Comparison of ENCODE assay signal across 30 cellular contexts in the genomic region with DNA sequence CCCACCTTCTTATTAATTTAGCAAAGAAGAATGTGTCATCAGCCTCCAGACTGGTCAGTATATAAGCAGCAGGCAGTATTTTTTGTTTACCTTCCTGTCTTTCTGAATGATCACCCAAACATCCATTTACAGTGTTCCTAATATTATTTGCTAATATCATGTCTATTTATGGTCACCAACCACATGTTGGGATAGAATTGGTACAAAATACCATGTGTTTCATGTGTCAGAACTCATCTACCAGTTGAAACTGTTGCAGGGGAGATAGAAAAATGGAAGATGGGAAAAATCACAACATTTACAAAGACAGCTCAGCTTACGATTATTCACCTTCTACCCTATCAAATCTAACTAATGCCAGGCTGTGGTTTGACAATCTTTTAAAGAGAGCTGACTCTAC.
DNase-seq lines count a peak whose midpoint lies in the region; ATAC-seq and TF ChIP-seq lines count a peak whose summit lies in the region.
"Had no signal": no experiment of that assay in that cellular context is flagged by ENCODE, and none has a peak within 500 bp of the region (broad histone marks: within the 10 kb centered on the region; RNA-seq: fewer than 3 reads in every experiment).

No MANE protein-coding gene starts in this region.

- CTCF ChIA-PET in activated CD8-positive, alpha-beta memory T cell treated with anti-CD3 and anti-CD28 coated beads, Interleukin-2, amount 10 ng/mL, durations not matched to agents 7 days and 5 days (lab: Charles Lee) = interaction anchor here (1.1 kb wide), 1 partner anchor 10 kb away, joined by 3 read pairs; no protein-coding TSS in a partner anchor
- CTCF ChIA-PET in CD8-positive, alpha-beta T cell (lab: Charles Lee) = interaction anchor here (0.6 to 2.0 kb wide), 8 partner anchors 9 to 141 kb away, joined by 3 to 7 read pairs (median 3); no protein-coding TSS in a partner anchor

- no peak for ATAC-seq in activated CD8-positive, alpha-beta memory T cell treated with anti-CD3 and anti-CD28 coated beads, Interleukin-2, amount 10 ng/mL, durations not matched to agents 7 days and 5 days
- no peak for ATAC-seq in CD8-positive, alpha-beta T cell
- ATAC-seq: A549, PC-3, Right ventricle myocardium inferior had no signal

- H3K4me1 ChIP-seq in CD8-positive, alpha-beta T cell (ENCODE audit: insufficient read depth, low read length) = peaks cover 82% of the 10 kb centered on the region
- H3K4me1 ChIP-seq in smooth muscle cell (ENCODE audit: low read depth) = no peaks in the 10 kb centered on the region
- H3K4me1 ChIP-seq: A549, thyroid gland had no signal

- H4K20me1 ChIP-seq in smooth muscle cell (ENCODE audit: low read depth) = no peaks in the 10 kb centered on the region

- no peak overlapping the region for H3K4me2 ChIP-seq in smooth muscle cell
- H3K4me2 ChIP-seq: A549 had no signal

- no peak overlapping the region for H3K27ac ChIP-seq in CD8-positive, alpha-beta T cell (ENCODE audit: low read depth, low read length)
- H3K27ac ChIP-seq in smooth muscle cell (ENCODE audit: low read depth) = no peak overlapping the region
- H3K27ac ChIP-seq: A549, ascending aorta, cardiac muscle cell, coronary artery, stomach, thyroid gland, vagina had no signal

- no peak overlapping the region for H3K4me3 Mint-ChIP-seq in activated CD8-positive, alpha-beta memory T cell treated with anti-CD3 and anti-CD28 coated beads, Interleukin-2, amount 10 ng/mL, durations not matched to agents 7 days and 5 days
- H3K4me3 Mint-ChIP-seq in CD8-positive, alpha-beta T cell = no peak overlapping the region
- H3K4me3 Mint-ChIP-seq in activated naive CD8-positive, alpha-beta T cell = no peak overlapping the region
- H3K4me3 Mint-ChIP-seq in nephron = no peak overlapping the region
- no peak overlapping the region for H3K4me3 Mint-ChIP-seq in activated T-helper 1 cell treated with anti-CD3 and anti-CD28 coated beads, Interleukin-12 subunit alpha, Interleukin-12 subunit beta, Interleukin-2, Interleukin-4 antibody, amounts not matched to agents 30 ng/mL and 10 ng/mL and 1 ng/mL, durations not matched to agents 14 hours and 24 hours and 36 hours
- H3K4me3 Mint-ChIP-seq: T-helper 2 cell treated with Interferon-gamma antibody and Interleukin-4, amounts not matched to agents 5 μg/mL and 100 μg/mL, for 36 hours had no signal

- H3K9me3 ChIP-seq in CD8-positive, alpha-beta T cell (ENCODE audit: low read length) = no peaks in the 10 kb centered on the region
- no peaks in the 10 kb centered on the region for H3K9me3 ChIP-seq in smooth muscle cell (replicated peaks; ENCODE audit: low read depth)
- H3K9me3 ChIP-seq: A549, ascending aorta, stomach, thyroid gland, vagina had no signal

- DNase-seq in activated CD8-positive, alpha-beta memory T cell treated with anti-CD3 and anti-CD28 coated beads, Interleukin-2, amount 10 ng/mL, durations not matched to agents 7 days and 5 days = no peak
- no peak for DNase-seq in activated CD8-positive, alpha-beta memory T cell treated with anti-CD3 and anti-CD28 coated beads, Interleukin-2, amount 50 U/mL, for 48 hours
- DNase-seq in CD8-positive, alpha-beta T cell = no peak
- DNase-seq in smooth muscle cell (lab: John Stamatoyannopoulos, UW; ENCODE audit: unreplicated experiment) = no peak
- DNase-seq in activated T-helper 1 cell treated with anti-CD3 and anti-CD28 coated beads, Interleukin-12 subunit alpha, Interleukin-12 subunit beta, Interleukin-2, Interleukin-4 antibody, amounts not matched to agents 30 ng/mL and 10 ng/mL and 1 ng/mL, durations not matched to agents 14 hours and 24 hours and 36 hours (ENCODE audit: low spot score) = no peak
- no peak for DNase-seq in stimulated activated CD4-positive, alpha-beta T cell treated with anti-CD3 and anti-CD28 coated beads, Interleukin-1b, Interleukin-23, amount 100 ng/mL, for 48 hours
- DNase-seq: activated CD4-positive, alpha-beta T cell treated with anti-CD3 and anti-CD28 coated beads for 48 hours; AML-193; effector memory CD4-positive, alpha-beta T cell; erythroblast; foreskin fibroblast; H7; IMR-90; NCI-H1048; NCI-H1694; NCI-H510A; PC-3; stimulated activated CD4-positive, alpha-beta T cell treated with anti-CD3 and anti-CD28 coated beads, Interleukin-15, amount 100 ng/mL, for 24 hours; stomach; thyroid gland had no signal

- intact Hi-C loops in CD8-positive, alpha-beta T cell (cut with DNase I, micrococcal nuclease) = loop anchor here in 1 of 2 experiments (5.0 kb wide), 1 partner anchor 63 kb away; no protein-coding TSS in a partner anchor
- intact Hi-C loops in activated T-helper 1 cell treated with anti-CD3 and anti-CD28 coated beads, Interleukin-12 subunit alpha, Interleukin-12 subunit beta, Interleukin-2, Interleukin-4 antibody, amounts not matched to agents 30 ng/mL and 10 ng/mL and 1 ng/mL, durations not matched to agents 14 hours and 24 hours and 36 hours (cut with micrococcal nuclease) = loop anchor here (1.0 kb wide), 1 partner anchor 8 kb away; no protein-coding TSS in a partner anchor

- H3K27ac Mint-ChIP-seq in activated CD8-positive, alpha-beta memory T cell treated with anti-CD3 and anti-CD28 coated beads, Interleukin-2, amount 10 ng/mL, durations not matched to agents 7 days and 5 days = peak overlapping the region; percentile 53
- H3K27ac Mint-ChIP-seq in CD8-positive, alpha-beta T cell = peak overlapping the region; percentile 86
- peak overlapping the region; percentile 67 for H3K27ac Mint-ChIP-seq in activated naive CD8-positive, alpha-beta T cell
- peak overlapping the region; percentile 15 to 73 (median 62) for H3K27ac Mint-ChIP-seq in nephron
- no peak overlapping the region for H3K27ac Mint-ChIP-seq in activated T-helper 1 cell treated with anti-CD3 and anti-CD28 coated beads, Interleukin-12 subunit alpha, Interleukin-12 subunit beta, Interleukin-2, Interleukin-4 antibody, amounts not matched to agents 30 ng/mL and 10 ng/mL and 1 ng/mL, durations not matched to agents 14 hours and 24 hours and 36 hours
- H3K27ac Mint-ChIP-seq: T-helper 2 cell treated with Interferon-gamma antibody and Interleukin-4, amounts not matched to agents 5 μg/mL and 100 μg/mL, for 36 hours had no signal

- POLR2A ChIA-PET in CD8-positive, alpha-beta T cell (lab: Charles Lee) = interaction anchor here (1.1 to 2.1 kb wide), 4 partner anchors 16 to 50 kb away, joined by 3 to 6 read pairs (median 4); no protein-coding TSS in a partner anchor

- H2AFZ ChIP-seq in smooth muscle cell (ENCODE audit: low read depth) = no peak overlapping the region

- no peak overlapping the region for H3K9ac ChIP-seq in smooth muscle cell (ENCODE audit: low read depth)

- 100% methylated on average over 1 of the region's 1 CpG for WGBS in smooth muscle cell (ENCODE audit: low lambda C conversion rate)

- H3K79me2 ChIP-seq in smooth muscle cell (ENCODE audit: low read depth) = no peaks in the 10 kb centered on the region

- no peaks in the 10 kb centered on the region for H3K36me3 ChIP-seq in CD8-positive, alpha-beta T cell (ENCODE audit: insufficient read depth, low read length)
- no peaks in the 10 kb centered on the region for H3K36me3 ChIP-seq in smooth muscle cell (ENCODE audit: low read depth)
- H3K36me3 ChIP-seq: ascending aorta, cardiac muscle cell, stomach, thyroid gland, vagina had no signal

- H3F3A ChIP-seq in smooth muscle cell (ENCODE audit: low read depth) = no peaks in the 10 kb centered on the region

- H3K4me3 ChIP-seq in CD8-positive, alpha-beta T cell (ENCODE audit: low read depth, low read length) = no peak overlapping the region
- no peak overlapping the region for H3K4me3 ChIP-seq in smooth muscle cell
- H3K4me3 ChIP-seq: A549, ascending aorta, cardiac muscle cell, coronary artery, lung, stomach, thyroid gland, vagina had no signal

- H3K27me3 Mint-ChIP-seq in activated CD8-positive, alpha-beta memory T cell treated with anti-CD3 and anti-CD28 coated beads, Interleukin-2, amount 10 ng/mL, durations not matched to agents 7 days and 5 days = no peaks in the 10 kb centered on the region
- no peaks in the 10 kb centered on the region for H3K27me3 Mint-ChIP-seq in CD8-positive, alpha-beta T cell (ENCODE audit: low read depth)
- no peaks in the 10 kb centered on the region for H3K27me3 Mint-ChIP-seq in activated naive CD8-positive, alpha-beta T cell
- H3K27me3 Mint-ChIP-seq in nephron (ENCODE audit: low read depth) = peaks cover 3% of the 10 kb centered on the region
- H3K27me3 Mint-ChIP-seq in activated T-helper 1 cell treated with anti-CD3 and anti-CD28 coated beads, Interleukin-12 subunit alpha, Interleukin-12 subunit beta, Interleukin-2, Interleukin-4 antibody, amounts not matched to agents 30 ng/mL and 10 ng/mL and 1 ng/mL, durations not matched to agents 14 hours and 24 hours and 36 hours (ENCODE audit: insufficient read depth) = no peaks in the 10 kb centered on the region

- peaks cover 38% of the 10 kb centered on the region for H3K36me3 Mint-ChIP-seq in activated CD8-positive, alpha-beta memory T cell treated with anti-CD3 and anti-CD28 coated beads, Interleukin-2, amount 10 ng/mL, durations not matched to agents 7 days and 5 days
- H3K36me3 Mint-ChIP-seq in CD8-positive, alpha-beta T cell = peaks cover 43% of the 10 kb centered on the region
- H3K36me3 Mint-ChIP-seq in activated naive CD8-positive, alpha-beta T cell = peaks cover 12% of the 10 kb centered on the region
- no peaks in the 10 kb centered on the region for H3K36me3 Mint-ChIP-seq in nephron (ENCODE audit: low read depth)
- peaks cover 19% of the 10 kb centered on the region for H3K36me3 Mint-ChIP-seq in activated T-helper 1 cell treated with anti-CD3 and anti-CD28 coated beads, Interleukin-12 subunit alpha, Interleukin-12 subunit beta, Interleukin-2, Interleukin-4 antibody, amounts not matched to agents 30 ng/mL and 10 ng/mL and 1 ng/mL, durations not matched to agents 14 hours and 24 hours and 36 hours (ENCODE audit: low read depth)

- H3K9me3 Mint-ChIP-seq in activated CD8-positive, alpha-beta memory T cell treated with anti-CD3 and anti-CD28 coated beads, Interleukin-2, amount 10 ng/mL, durations not matched to agents 7 days and 5 days (ENCODE audit: low read depth) = peaks cover 2% of the 10 kb centered on the region
- H3K9me3 Mint-ChIP-seq in CD8-positive, alpha-beta T cell = no peaks in the 10 kb centered on the region
- peaks cover 6% of the 10 kb centered on the region for H3K9me3 Mint-ChIP-seq in activated naive CD8-positive, alpha-beta T cell (ENCODE audit: low read depth)
- no peaks in the 10 kb centered on the region for H3K9me3 Mint-ChIP-seq in nephron
- no peaks in the 10 kb centered on the region for H3K9me3 Mint-ChIP-seq in activated T-helper 1 cell treated with anti-CD3 and anti-CD28 coated beads, Interleukin-12 subunit alpha, Interleukin-12 subunit beta, Interleukin-2, Interleukin-4 antibody, amounts not matched to agents 30 ng/mL and 10 ng/mL and 1 ng/mL, durations not matched to agents 14 hours and 24 hours and 36 hours
- H3K9me3 Mint-ChIP-seq: T-helper 2 cell treated with Interferon-gamma antibody and Interleukin-4, amounts not matched to agents 5 μg/mL and 100 μg/mL, for 36 hours had no signal

- peaks cover 79% of the 10 kb centered on the region for H3K4me1 Mint-ChIP-seq in activated CD8-positive, alpha-beta memory T cell treated with anti-CD3 and anti-CD28 coated beads, Interleukin-2, amount 10 ng/mL, durations not matched to agents 7 days and 5 days
- peaks cover 86% of the 10 kb centered on the region for H3K4me1 Mint-ChIP-seq in CD8-positive, alpha-beta T cell (ENCODE audit: low read depth)
- peaks cover 76% of the 10 kb centered on the region for H3K4me1 Mint-ChIP-seq in activated naive CD8-positive, alpha-beta T cell (ENCODE audit: low read depth)
- peaks cover 54% of the 10 kb centered on the region for H3K4me1 Mint-ChIP-seq in nephron
- H3K4me1 Mint-ChIP-seq in activated T-helper 1 cell treated with anti-CD3 and anti-CD28 coated beads, Interleukin-12 subunit alpha, Interleukin-12 subunit beta, Interleukin-2, Interleukin-4 antibody, amounts not matched to agents 30 ng/mL and 10 ng/mL and 1 ng/mL, durations not matched to agents 14 hours and 24 hours and 36 hours (ENCODE audit: low read depth) = peaks cover 77% of the 10 kb centered on the region

- no peak for TF ChIP-seq CTCF in CD8-positive, alpha-beta T cell (IDR thresholded peaks at IDR 0.05)
- TF ChIP-seq CTCF in nephron (IDR thresholded peaks at IDR 0.05; ENCODE audit: unreplicated experiment in 3 of 3) = no peak
- no peak for TF ChIP-seq CTCF in smooth muscle cell (IDR thresholded peaks at IDR 0.05; ENCODE audit: borderline replicate concordance, insufficient read depth, poor library complexity, severe bottlenecking)

- no peaks in the 10 kb centered on the region for H3K27me3 ChIP-seq in CD8-positive, alpha-beta T cell (ENCODE audit: insufficient read depth, low read length)
- no peaks in the 10 kb centered on the region for H3K27me3 ChIP-seq in smooth muscle cell (ENCODE audit: low read depth)
- H3K27me3 ChIP-seq: ascending aorta, cardiac muscle cell, stomach, thyroid gland, vagina had no signal
